Comparison of ENCODE assay signal across 20 cellular contexts in genomic region chr22:17380711-17381087, GRCh38. TPM values are rescaled to one million over a fixed set of nuclear protein-coding genes. Genes with fewer than 3 reads are reported as not detected.
A peak's percentile ranks its signal among the peaks of the same experiment; 100 is the strongest.
DNase-seq lines count a peak whose midpoint lies in the region; ATAC-seq and TF ChIP-seq lines count a peak whose summit lies in the region.
"Had no signal": no experiment of that assay in that cellular context is flagged by ENCODE, and none has a peak within 500 bp of the region (broad histone marks: within the 10 kb centered on the region; RNA-seq: fewer than 3 reads in every experiment).

No MANE protein-coding gene starts in this region.

- H3K9ac ChIP-seq in iPS-20b (ENCODE audit: low read depth, low read length), result peak overlapping the region; percentile 65

- H3K4me1 ChIP-seq in HEK293 (ENCODE audit: control insufficient read depth, insufficient read depth, low read length), result peaks cover 23% of the 10 kb centered on the region
- peaks cover 52% of the 10 kb centered on the region for H3K4me1 ChIP-seq in iPS-20b (ENCODE audit: insufficient read depth, low read length)
- peaks cover 56% of the 10 kb centered on the region for H3K4me1 ChIP-seq in psoas muscle
- H3K4me1 ChIP-seq in foreskin keratinocyte, result no peaks in the 10 kb centered on the region

- H3K9me3 ChIP-seq in HEK293 (ENCODE audit: control insufficient read depth, insufficient read depth, low read depth, low read length) (no peaks in the 10 kb centered on the region), iPS-20b (ENCODE audit: insufficient read depth, low read depth, low read length) (no peaks in the 10 kb centered on the region), psoas muscle (peaks cover 6% of the 10 kb centered on the region)

- peak overlapping the region; percentile 41 to 80 (median 78) for H3K4me3 Mint-ChIP-seq in brain

- peaks cover 66% of the 10 kb centered on the region for H3K4me1 Mint-ChIP-seq in brain

- POLR2A ChIA-PET in HEK293 (lab: Yijun Ruan, JAX), result interaction anchor here (2.0 kb wide), 1 partner anchor 12 kb away, joined by 7 read pairs; the partner anchor contains the start of gene CECR2

- 21 to 42% (median 26%) methylated on average over 2 of the region's 2 CpGs for WGBS in psoas muscle, 3 donors

- H3K27me3 ChIP-seq in iPS-20b (ENCODE audit: insufficient read depth, low read length), result no peaks in the 10 kb centered on the region
- H3K27me3 ChIP-seq in psoas muscle (ENCODE audit: insufficient read depth in 3 of 3, low read length in 2 of 3), result no peaks in the 10 kb centered on the region
- H3K27me3 ChIP-seq in foreskin keratinocyte, result peaks cover 10% of the 10 kb centered on the region

- H3K36me3 Mint-ChIP-seq in brain, result peaks cover 41% of the 10 kb centered on the region

- CTCF ChIA-PET in HEK293 (lab: Yijun Ruan, JAX), result interaction anchor here (0.9 kb wide), 1 partner anchor 13 kb away, joined by 3 read pairs; no protein-coding TSS in a partner anchor

- ATAC-seq in psoas muscle, result no peak
- ATAC-seq in HG02623 (IDR thresholded peaks at IDR 0.05; ENCODE audit: unreplicated experiment), result no peak
- no peak for ATAC-seq in HG03469 (IDR thresholded peaks at IDR 0.05; ENCODE audit: unreplicated experiment)
- ATAC-seq in foreskin keratinocyte, result no peak

- no peak overlapping the region for H3K4me3 ChIP-seq in HEK293 (ENCODE audit: low read depth, low read length)
- peak overlapping the region; percentile 52 for H3K4me3 ChIP-seq in iPS-20b (ENCODE audit: low read length)
- no peak overlapping the region for H3K4me3 ChIP-seq in psoas muscle
- H3K4me3 ChIP-seq: PC-9 had no signal

- H3K36me3 ChIP-seq in HEK293 (ENCODE audit: control insufficient read depth in 2 of 2, insufficient read depth in 1 of 2, low read length in 2 of 2) (no peaks in the 10 kb centered on the region; a peak in 1 of 3 replicates), iPS-20b (ENCODE audit: insufficient read depth, low read depth, low read length) (0 out of 2 replicates have a peak, but pooled peaks cover 5% of the 10 kb centered on the region), psoas muscle (ENCODE audit: insufficient read depth in 1 of 2, low read depth in 1 of 2) (no peaks in the 10 kb centered on the region)

- peaks cover 5% of the 10 kb centered on the region for H3K27me3 Mint-ChIP-seq in brain

- DNase-seq in psoas muscle, result no peak
- no peak for DNase-seq in 8988T
- no peak for DNase-seq in foreskin keratinocyte
- DNase-seq: AML-193, DND-41, IMR-90, NCI-H187, NCI-H2107, NCI-H226, NCI-H524, PC-9, SIG-M5 had no signal

- peaks cover 16 to 38% (median 29%) of the 10 kb centered on the region in 5 experiments for H3K9me3 Mint-ChIP-seq in brain

- H3K27ac Mint-ChIP-seq in brain, result peak overlapping the region; percentile 95 to 98 (median 96)

- intact Hi-C loops in psoas muscle (cut with DNase I), result no loop called here

- H3K27ac ChIP-seq in HEK293 (ENCODE audit: extremely low read depth, low read depth, low read length), result no peak overlapping the region
- H3K27ac ChIP-seq in iPS-20b (ENCODE audit: low read length), result no peak overlapping the region
- peak overlapping the region; percentile 80 for H3K27ac ChIP-seq in psoas muscle
- H3K27ac ChIP-seq in foreskin keratinocyte, result no peak overlapping the region
- H3K27ac ChIP-seq: C4-2B, PC-9, RWPE1 had no signal

- TF ChIP-seq CTCF in HEK293 (tag by site-specific recombination; IDR thresholded peaks at IDR 0.05) (no peak), brain (conservative IDR thresholded peaks at IDR 0.05) (no peak), psoas muscle (IDR thresholded peaks at IDR 0.05) (no peak), foreskin keratinocyte (conservative IDR thresholded peaks at IDR 0.05) (no peak)

TF ChIP-seq in HEK293, 187 proteins besides CTCF, POLR2A, EP300 and RAD21:
- TF ChIP-seq ZNF341 (tag by site-specific recombination; IDR thresholded peaks at IDR 0.05; ENCODE audit: low read depth) (0 out of 2 replicates have a peak, but pooled peaks have one; percentile 2), ZNF692 (tag by site-specific recombination; IDR thresholded peaks at IDR 0.05) (no peak), FEZF1 (tag by site-specific recombination; IDR thresholded peaks at IDR 0.05) (no peak), TRIM28 (IDR thresholded peaks at IDR 0.05; ENCODE audit: borderline replicate concordance, low read length) (no peak), ZNF19 (tag by site-specific recombination; IDR thresholded peaks at IDR 0.05; ENCODE audit: low read depth) (no peak)

RNA-seq across cellular contexts. Expression of gene CECR2, which starts 11.4 kb away (rescaled TPM):
- polyA plus RNA-seq in brain (ENCODE audit: insufficient read depth, low read depth, low replicate concordance), result 6.8 TPM
- total RNA-seq in psoas muscle, result 10 to 100 TPM; 19.6 to 24.1 (median 20.5) TPM
- 1 to 10 TPM; 1.7 to 8.1 (median 3.1) TPM for polyA plus RNA-seq in psoas muscle
- total RNA-seq in foreskin keratinocyte, result not detected in 2 replicates
- polyA plus RNA-seq in foreskin keratinocyte, result not detected in 2 replicates
- total RNA-seq: IMR-90, M059J, PC-9 had no signal
